In the genomic region with DNA sequence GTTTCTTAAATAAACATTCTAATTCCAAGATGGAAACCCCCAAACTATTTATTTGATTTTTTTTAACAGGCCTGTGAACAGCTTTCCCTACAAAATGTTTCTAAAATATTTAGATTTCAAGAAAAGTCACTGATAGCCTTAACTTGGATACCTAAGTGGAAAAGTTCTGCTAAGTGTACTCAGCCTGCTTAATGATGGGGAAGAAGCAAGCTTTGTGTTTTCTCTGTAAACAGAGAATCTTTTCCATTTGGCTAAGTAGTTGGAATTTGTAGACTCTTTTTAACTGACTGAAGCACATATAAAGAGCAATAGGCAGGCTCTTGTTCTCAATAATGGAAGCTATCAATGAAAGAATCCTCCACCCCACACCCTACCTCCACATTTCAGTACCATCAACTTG, we compare ENCODE assay signal across 18 cellular contexts.
"Had no signal": no experiment of that assay in that cellular context is flagged by ENCODE, and none has a peak within 500 bp of the region (broad histone marks: within the 10 kb centered on the region; RNA-seq: fewer than 3 reads in every experiment).

No MANE protein-coding gene starts in this region.

- H3K27ac ChIP-seq: SJSA1, SK-N-MC had no signal

- H3K36me3 ChIP-seq: SJSA1 had no signal

- H3K9me3 ChIP-seq: SJSA1 had no signal

- H3K27me3 ChIP-seq: SJSA1 had no signal

- DNase-seq: KBM-7, NCI-H1092, NCI-H1436, NCI-H187, NCI-H2029, NCI-H2081 treated with DMSO at 0.1 percent for 48 hours, NCI-H2171, NCI-H226, NCI-H446, NCI-H510A, NCI-H524 treated with DMSO at 0.1 percent for 48 hours, NCI-H69, NCI-H774, Right ventricle myocardium superior, RPMI8226, SIG-M5 had no signal

- H3K4me1 ChIP-seq: SJSA1 had no signal

- H3K4me3 ChIP-seq: SJSA1, SK-N-MC had no signal
